8 cellular contexts compared by ENCODE assay signal in genomic region chr4:118278473-118279274, GRCh38.
A peak's percentile ranks its signal among the peaks of the same experiment; 100 is the strongest.
DNase-seq lines count a peak whose midpoint lies in the region; ATAC-seq, FAIRE-seq and TF ChIP-seq lines count a peak whose summit lies in the region.

No MANE protein-coding gene starts in this region.

- no peaks in the 10 kb centered on the region for H3K9me3 ChIP-seq in adrenal gland (replicated peaks in 1 of 3)
- H3K9me3 ChIP-seq in heart left ventricle, result no peaks in the 10 kb centered on the region
- H3K9me3 ChIP-seq in upper lobe of left lung, result no peaks in the 10 kb centered on the region

- H3K27ac ChIP-seq in adrenal gland, result peak overlapping the region; percentile 34 to 97 (median 88)
- H3K27ac ChIP-seq in heart left ventricle, result peak overlapping the region; percentile 86 to 94 (median 90)
- H3K27ac ChIP-seq in upper lobe of left lung, result peak overlapping the region; percentile 91 to 93 (median 92)

- 0 to 1% (median 1%) methylated on average over 19 to 56 of the region's 56 CpGs for WGBS in adrenal gland, 4 donors
- WGBS in heart left ventricle, 4 donors, result 0 to 2% (median 0%) methylated on average over 45 to 56 of the region's 56 CpGs
- WGBS in upper lobe of left lung, 2 donors, result 0% methylated on average over 26 to 54 of the region's 56 CpGs

- intact Hi-C loops in adrenal gland (cut with DNase I) (no loop called here), heart left ventricle (cut with DNase I) (loop anchor here in 1 of 10 donors (10.0 kb wide), 1 partner anchor 406 kb away; the partner anchor contains the start of gene METTL14)

- DNase-seq in GM12892 (ENCODE audit: insufficient read length) (peak; percentile 71), NCI-H1436 (lab: John Stamatoyannopoulos, UW) (peak; percentile 96), SW480 (ENCODE audit: low spot score) (peak; percentile 92), adrenal gland (peak; percentile 97 to 99 (median 98)), heart left ventricle (peak; percentile 92 to 97 (median 95)), pons (ENCODE audit: low spot score) (peak; percentile 91), upper lobe of left lung (peak; percentile 96 to 98)

- H3K36me3 ChIP-seq in adrenal gland (replicated peaks in 1 of 2), result no peaks in the 10 kb centered on the region
- peaks cover 0 to 19% (median 8%) of the 10 kb centered on the region in 9 donors for H3K36me3 ChIP-seq in heart left ventricle
- peaks cover 0 to 14% (median 0%) of the 10 kb centered on the region in 4 donors for H3K36me3 ChIP-seq in upper lobe of left lung

- peak; percentile 87 for ATAC-seq in HG02840 (IDR thresholded peaks at IDR 0.05; ENCODE audit: low FRiP score, unreplicated experiment)
- ATAC-seq in heart left ventricle, result peak; percentile 99
- peak; percentile 98 to 99 for ATAC-seq in upper lobe of left lung (ENCODE audit: low FRiP score in 2 of 2)

- no peak for TF ChIP-seq EP300 in upper lobe of left lung (IDR thresholded peaks at IDR 0.05)

- H3K4me3 ChIP-seq in adrenal gland (peak overlapping the region; percentile 9 to 81 (median 62)), heart left ventricle (peak overlapping the region; percentile 50 to 82 (median 76)), upper lobe of left lung (peak overlapping the region; percentile 52 to 80 (median 72))

- FAIRE-seq in GM12892 (lab: Jason Lieb, UNC), result peak; percentile 93

- TF ChIP-seq POLR2A in GM12892 (IDR thresholded peaks at IDR 0.05; ENCODE audit: low read depth, low read length), result peak; percentile 99
- TF ChIP-seq POLR2A in adrenal gland (IDR thresholded peaks at IDR 0.05), result peak; percentile 72 to 85
- peak; percentile 51 to 88 for TF ChIP-seq POLR2A in heart left ventricle (IDR thresholded peaks at IDR 0.05)
- peak; percentile 8 to 97 (median 91) for TF ChIP-seq POLR2A in upper lobe of left lung (IDR thresholded peaks at IDR 0.05)

- H3K4me1 ChIP-seq in adrenal gland (replicated peaks in 1 of 2) (peaks cover 0 to 22% of the 10 kb centered on the region in 2 donors), heart left ventricle (peaks cover 3 to 29% (median 20%) of the 10 kb centered on the region in 12 donors), upper lobe of left lung (peaks cover 20 to 35% (median 26%) of the 10 kb centered on the region in 4 donors)

- no peak for TF ChIP-seq CTCF in adrenal gland (IDR thresholded peaks at IDR 0.05)
- no peak for TF ChIP-seq CTCF in heart left ventricle (IDR thresholded peaks at IDR 0.05)
- no peak for TF ChIP-seq CTCF in upper lobe of left lung (IDR thresholded peaks at IDR 0.05)

- H3K27me3 ChIP-seq in adrenal gland (no peaks in the 10 kb centered on the region), heart left ventricle (no peaks in the 10 kb centered on the region), upper lobe of left lung (no peaks in the 10 kb centered on the region)

Comparison
In these comparisons a context has a peak if more than half of its experiments do, and no peak if none do; other contexts are left out.
1. Peak in every context shown above with its lines: DNase-seq, ATAC-seq, H3K4me3 ChIP-seq and H3K27ac ChIP-seq.